Comparison of ENCODE assay signal across 1 cellular context in genomic region chr17:31073411-31073810, GRCh38.
TF ChIP-seq lines count a peak whose summit lies in the region.

No MANE protein-coding gene starts in this region.

TF ChIP-seq in GM23338, 12 proteins besides CTCF, POLR2A, EP300 and RAD21 (continued from another document):
- TF ChIP-seq ZNF462 (CRISPR knock-in tag; IDR thresholded peaks at IDR 0.05) (no peak), CREB1 (CRISPR knock-in tag; IDR thresholded peaks at IDR 0.05; ENCODE audit: low read depth) (no peak), NANOG (IDR thresholded peaks at IDR 0.05; ENCODE audit: borderline replicate concordance) (no peak)
TF ChIP-seq in GM23338: peak in this region for 0.
